Comparison of ENCODE assay signal across 8 cellular contexts in genomic region chr1:44631647-44632510, GRCh38. TPM values are rescaled to one million over a fixed set of nuclear protein-coding genes. Genes with fewer than 3 reads are reported as not detected.
DNase-seq lines count a peak whose midpoint lies in the region; ATAC-seq, FAIRE-seq and TF ChIP-seq lines count a peak whose summit lies in the region.

No MANE protein-coding gene starts in this region.

- POLR2A ChIA-PET in CD4-positive, alpha-beta T cell (lab: Charles Lee): interaction anchor here (0.6 to 3.7 kb wide), 28 partner anchors 10 to 1972 kb away, joined by 3 to 28 read pairs (median 5); partner anchors contain the start of genes ARMH1, BTBD19, DMAP1 and EIF2B3
- POLR2A ChIA-PET in endothelial cell of umbilical vein (lab: Charles Lee): interaction anchor here (0.6 to 2.4 kb wide), 4 partner anchors 10 to 1013 kb away, joined by 3 to 15 read pairs (median 3); partner anchors contain the start of genes ARMH1 and TMEM53

- peak; percentile 80 to 91 (median 85) for DNase-seq in CD4-positive, alpha-beta T cell
- DNase-seq in HT-29 (ENCODE audit: low spot score) (peak; percentile 83), NT2/D1 (ENCODE audit: low read depth, low spot score) (peak; percentile 84), endothelial cell of umbilical vein (ENCODE audit: low read depth, low spot score) (peak; percentile 89)
- DNase-seq in activated CD8-positive, alpha-beta memory T cell treated with anti-CD3 and anti-CD28 coated beads, Interleukin-2, amount 50 U/mL, for 48 hours: peak; percentile 95
- DNase-seq in stimulated activated CD8-positive, alpha-beta memory T cell treated with anti-CD3 and anti-CD28 coated beads, Interleukin-2, amount 100 ng/mL, for 1 hour (ENCODE audit: low read depth in 2 of 2): peak; percentile 75 to 79

- H3K9me3 ChIP-seq in CD4-positive, alpha-beta T cell (ENCODE audit: control insufficient read depth, low read length): no peaks in the 10 kb centered on the region
- no peaks in the 10 kb centered on the region for H3K9me3 ChIP-seq in NT2/D1 (ENCODE audit: insufficient read depth, low read length)
- H3K9me3 ChIP-seq in endothelial cell of umbilical vein (replicated peaks; ENCODE audit: control insufficient read depth, insufficient read depth, low read length): no peaks in the 10 kb centered on the region
- no peaks in the 10 kb centered on the region for H3K9me3 ChIP-seq in mononuclear cell (ENCODE audit: low read depth, low read length)

- H3K27me3 Mint-ChIP-seq in CD4-positive, alpha-beta T cell: no peaks in the 10 kb centered on the region

- intact Hi-C loops in CD4-positive, alpha-beta T cell (cut with DNase I, micrococcal nuclease): loop anchor here (1.0 to 5.0 kb wide), 9 partner anchors 21 to 860 kb away; partner anchors contain the start of genes B4GALT2 (in 1 of the 2), DMAP1 (in 1 of the 2), KIF2C (in 1 of the 2) and MUTYH (in 1 of the 2)
- intact Hi-C loops in endothelial cell of umbilical vein (cut with micrococcal nuclease): no loop called here

- H3K9me1 ChIP-seq in endothelial cell of umbilical vein (replicated peaks; ENCODE audit: control insufficient read depth, extremely low read depth, insufficient read depth, low read length): no peaks in the 10 kb centered on the region

- CTCF ChIA-PET in CD4-positive, alpha-beta T cell (lab: Charles Lee): interaction anchor here (1.1 to 3.3 kb wide), 3 partner anchors 20 to 21 kb away, joined by 3 to 9 read pairs (median 5); no protein-coding TSS in a partner anchor
- CTCF ChIA-PET in endothelial cell of umbilical vein (lab: Charles Lee): interaction anchor here (0.8 to 4.8 kb wide), 8 partner anchors 10 to 414 kb away, joined by 3 to 32 read pairs (median 5); no protein-coding TSS in a partner anchor

- peak overlapping the region; percentile 98 for H3K27ac Mint-ChIP-seq in CD4-positive, alpha-beta T cell

- no peaks in the 10 kb centered on the region for H3K27me3 ChIP-seq in CD4-positive, alpha-beta T cell (ENCODE audit: control insufficient read depth, insufficient read depth, low read length)
- H3K27me3 ChIP-seq in NT2/D1 (ENCODE audit: insufficient read depth, insufficient read length) (no peaks in the 10 kb centered on the region), endothelial cell of umbilical vein (ENCODE audit: control insufficient read depth in 2 of 2, insufficient read depth in 2 of 2, low read length in 2 of 2) (no peaks in the 10 kb centered on the region), mononuclear cell (ENCODE audit: insufficient read depth, low read length) (no peaks in the 10 kb centered on the region)

- peak overlapping the region; percentile 88 for H2AFZ ChIP-seq in endothelial cell of umbilical vein (ENCODE audit: low read depth, low read length)

- peaks cover 48% of the 10 kb centered on the region for H3K4me1 Mint-ChIP-seq in CD4-positive, alpha-beta T cell (ENCODE audit: low read depth)

- H3K79me2 ChIP-seq in endothelial cell of umbilical vein (ENCODE audit: control insufficient read depth, insufficient read depth, low read length): peaks cover 21% of the 10 kb centered on the region

- H3K36me3 ChIP-seq in NT2/D1 (ENCODE audit: insufficient read depth, insufficient read length, low read length) (peaks cover 44% of the 10 kb centered on the region), endothelial cell of umbilical vein (ENCODE audit: control insufficient read depth in 2 of 2, extremely low read depth in 1 of 2, insufficient read depth in 2 of 2, low read length in 2 of 2) (peaks cover 0 to 21% of the 10 kb centered on the region in 2 experiments)

- no peaks in the 10 kb centered on the region for H4K20me1 ChIP-seq in endothelial cell of umbilical vein (replicated peaks; ENCODE audit: control insufficient read depth, extremely low read depth, insufficient read depth, low read length)

- peak overlapping the region; percentile 89 for H3K9ac ChIP-seq in NT2/D1 (ENCODE audit: insufficient read length, low read depth)
- H3K9ac ChIP-seq in endothelial cell of umbilical vein (replicated peaks; ENCODE audit: extremely low read depth, insufficient read depth, low read length): peak overlapping the region; percentile 86

- peak overlapping the region; percentile 73 for H3K27ac ChIP-seq in CD4-positive, alpha-beta T cell (ENCODE audit: low read depth, low read length)
- H3K27ac ChIP-seq in endothelial cell of umbilical vein (ENCODE audit: insufficient read depth, low read depth, low read length): peak overlapping the region; percentile 78

- no TSS peak for BruUV-seq in endothelial cell of umbilical vein (replicated peaks; lab: Mats Ljungman, UMichigan)

- peak; percentile 91 for TF ChIP-seq POLR2A in endothelial cell of umbilical vein (IDR thresholded peaks at IDR 0.05; ENCODE audit: low read depth, low read length)

- H3K4me1 ChIP-seq in NT2/D1 (ENCODE audit: insufficient read depth, insufficient read length): peaks cover 14% of the 10 kb centered on the region
- H3K4me1 ChIP-seq in endothelial cell of umbilical vein (ENCODE audit: control insufficient read depth, extremely low read depth, insufficient read depth, low read length): peaks cover 9% of the 10 kb centered on the region
- H3K4me1 ChIP-seq in mononuclear cell (ENCODE audit: insufficient read depth, low read length): peaks cover 28% of the 10 kb centered on the region

- H3K36me3 Mint-ChIP-seq in CD4-positive, alpha-beta T cell (ENCODE audit: low read depth): peaks cover 52% of the 10 kb centered on the region

- peak overlapping the region; percentile 93 for H3K4me2 ChIP-seq in endothelial cell of umbilical vein (ENCODE audit: insufficient read depth, low read length)

- H3K9me3 Mint-ChIP-seq in CD4-positive, alpha-beta T cell: no peaks in the 10 kb centered on the region

- H3K4me3 ChIP-seq in NT2/D1 (ENCODE audit: insufficient read length, low read depth) (peak overlapping the region; percentile 67), endothelial cell of umbilical vein (replicated peaks in 1 of 3; ENCODE audit: insufficient read depth in 1 of 3, low read depth in 1 of 3, low read length in 3 of 3) (peak overlapping the region; percentile 55 to 81 (median 78)), mononuclear cell (ENCODE audit: low read length) (peak overlapping the region; percentile 73)

- TF ChIP-seq CTCF in CD4-positive, alpha-beta T cell (IDR thresholded peaks at IDR 0.05): no peak
- TF ChIP-seq CTCF in endothelial cell of umbilical vein (IDR thresholded peaks at IDR 0.05; ENCODE audit: extremely low read depth in 1 of 2, insufficient read depth in 1 of 2, low read depth in 1 of 2, low read length in 2 of 2): no peak

- dilution Hi-C loops in endothelial cell of umbilical vein (cut with MboI; ENCODE audit: extremely low pct_ligation_motif_present, low sequenced_read_pairs): no loop called here

- ATAC-seq in CD4-positive, alpha-beta T cell (ENCODE audit: poor library complexity): peak; percentile 75
- peak; percentile 74 for ATAC-seq in GM19463 (IDR thresholded peaks at IDR 0.05; ENCODE audit: unreplicated experiment)

- no peak for FAIRE-seq in endothelial cell of umbilical vein (lab: Jason Lieb, UNC)

- H3K4me3 Mint-ChIP-seq in CD4-positive, alpha-beta T cell: peak overlapping the region; percentile 92

TF ChIP-seq in endothelial cell of umbilical vein, 7 proteins besides CTCF, POLR2A, EP300 and RAD21:
- TF ChIP-seq POLR2AphosphoS5 (IDR thresholded peaks at IDR 0.05; ENCODE audit: insufficient read depth, low read depth, low read length) (peak; percentile 94), MAX (IDR thresholded peaks at IDR 0.05; ENCODE audit: insufficient read depth, insufficient read length) (no peak)

RNA-seq across cellular contexts. Expression of gene TMEM53, which starts 42.4 kb away (rescaled TPM):
- 1 to 10 TPM in 1 of 2 experiments, under 1 TPM in 1; 0.64 to 1.2 TPM for total RNA-seq in CD4-positive, alpha-beta T cell
- total RNA-seq in HT-29 (2014; rRNA removed; shearing (Covaris generic)): 19.5 and 27.5 TPM in 2 replicates
- 5.3 and 5.7 TPM in 2 replicates for total RNA-seq in endothelial cell of umbilical vein
- polyA plus RNA-seq in endothelial cell of umbilical vein: 16.5 and 24.7 TPM in 2 replicates
- polyA plus RNA-seq in endothelial cell of umbilical vein (2011; cell fraction: cytosol; rRNA removed): 7.4 and 8.7 TPM in 2 replicates
- 3.3 and 3.9 TPM in 2 replicates for polyA plus RNA-seq in endothelial cell of umbilical vein (2011; cell fraction: nucleus; rRNA removed)
- polyA plus RNA-seq in endothelial cell of umbilical vein (2012): 3.5 and 5.3 TPM in 2 replicates
- 6.2 and 8.2 TPM in 2 replicates for polyA minus RNA-seq in endothelial cell of umbilical vein
- polyA minus RNA-seq in endothelial cell of umbilical vein (2011; cell fraction: cytosol; rRNA and poly(A)+ RNA removed): 11.6 TPM
- 1.5 and 1.8 TPM in 2 replicates for polyA minus RNA-seq in endothelial cell of umbilical vein (2011; cell fraction: nucleus; rRNA and poly(A)+ RNA removed)
- total RNA-seq in mononuclear cell: 0.52 TPM

RNA-seq across cellular contexts. Expression of gene ARMH1, which starts 42.6 kb away (rescaled TPM):
- total RNA-seq in CD4-positive, alpha-beta T cell: 10 to 100 TPM; 79.9 to 84.0 TPM
- 0.15 and 0.99 TPM in 2 replicates for total RNA-seq in HT-29 (2014; rRNA removed; shearing (Covaris generic))
- not detected in 2 replicates for total RNA-seq in endothelial cell of umbilical vein
- polyA plus RNA-seq in endothelial cell of umbilical vein: 0.17 and 0.48 TPM in 2 replicates
- polyA plus RNA-seq in endothelial cell of umbilical vein (2011; cell fraction: cytosol; rRNA removed): not detected in 2 replicates
- polyA plus RNA-seq in endothelial cell of umbilical vein (2011; cell fraction: nucleus; rRNA removed): 0.92 and 3.2 TPM in 2 replicates
- not detected in 2 replicates for polyA plus RNA-seq in endothelial cell of umbilical vein (2012)
- polyA minus RNA-seq in endothelial cell of umbilical vein: 0.45 TPM in 1 of 2 replicates, not detected in the other
- 1.4 TPM for polyA minus RNA-seq in endothelial cell of umbilical vein (2011; cell fraction: cytosol; rRNA and poly(A)+ RNA removed)
- not detected in 2 replicates for polyA minus RNA-seq in endothelial cell of umbilical vein (2011; cell fraction: nucleus; rRNA and poly(A)+ RNA removed)
- 30.0 TPM for total RNA-seq in mononuclear cell

Comparison
In these comparisons a context has a peak if more than half of its experiments do, and no peak if none do; other contexts are left out.
1. Peak in every context shown above with its lines: DNase-seq, ATAC-seq, H3K4me3 ChIP-seq and H3K27ac ChIP-seq.
2. RNA of gene ARMH1, which starts 42.6 kb away (total RNA-seq): 79.9 to 84.0 TPM in CD4-positive, alpha-beta T cell and 30.0 TPM in mononuclear cell (single experiment); 0.15 to 0.99 TPM in HT-29 and not detected in endothelial cell of umbilical vein; every median in the first group is over 10 times any median in the second.